Comparison of ENCODE assay signal across 1 cellular context in the genomic region with DNA sequence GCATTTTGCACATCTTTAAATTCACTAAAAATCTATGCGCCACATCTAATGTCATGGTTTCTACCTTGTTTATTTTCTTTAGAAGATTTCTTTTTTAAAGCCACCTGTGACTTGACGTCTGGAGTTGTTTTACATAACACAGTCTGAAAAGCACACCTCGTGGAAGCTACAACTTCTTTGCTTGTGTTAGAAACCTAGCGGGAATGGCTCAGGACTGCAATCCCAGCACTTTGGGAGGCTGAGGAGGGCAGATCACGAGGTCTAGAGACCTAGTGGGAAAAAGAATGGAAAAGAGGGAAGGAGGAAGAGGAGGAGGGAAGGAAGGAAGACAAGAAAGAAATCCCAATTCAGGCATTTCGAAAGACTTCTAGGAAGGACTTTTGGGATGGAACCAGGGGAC.
TF ChIP-seq lines count a peak whose summit lies in the region.

No MANE protein-coding gene starts in this region.

TF ChIP-seq in IMR-90, 13 proteins besides CTCF, POLR2A, EP300 and RAD21 (continued from another document):
- TF ChIP-seq, protein P1, sequence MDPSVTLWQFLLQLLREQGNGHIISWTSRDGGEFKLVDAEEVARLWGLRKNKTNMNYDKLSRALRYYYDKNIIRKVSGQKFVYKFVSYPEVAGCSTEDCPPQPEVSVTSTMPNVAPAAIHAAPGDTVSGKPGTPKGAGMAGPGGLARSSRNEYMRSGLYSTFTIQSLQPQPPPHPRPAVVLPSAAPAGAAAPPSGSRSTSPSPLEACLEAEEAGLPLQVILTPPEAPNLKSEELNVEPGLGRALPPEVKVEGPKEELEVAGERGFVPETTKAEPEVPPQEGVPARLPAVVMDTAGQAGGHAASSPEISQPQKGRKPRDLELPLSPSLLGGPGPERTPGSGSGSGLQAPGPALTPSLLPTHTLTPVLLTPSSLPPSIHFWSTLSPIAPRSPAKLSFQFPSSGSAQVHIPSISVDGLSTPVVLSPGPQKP (IDR thresholded peaks at IDR 0.05; ENCODE audit: borderline replicate concordance, low read depth, low read length): no peak
- TF ChIP-seq, protein P2, sequence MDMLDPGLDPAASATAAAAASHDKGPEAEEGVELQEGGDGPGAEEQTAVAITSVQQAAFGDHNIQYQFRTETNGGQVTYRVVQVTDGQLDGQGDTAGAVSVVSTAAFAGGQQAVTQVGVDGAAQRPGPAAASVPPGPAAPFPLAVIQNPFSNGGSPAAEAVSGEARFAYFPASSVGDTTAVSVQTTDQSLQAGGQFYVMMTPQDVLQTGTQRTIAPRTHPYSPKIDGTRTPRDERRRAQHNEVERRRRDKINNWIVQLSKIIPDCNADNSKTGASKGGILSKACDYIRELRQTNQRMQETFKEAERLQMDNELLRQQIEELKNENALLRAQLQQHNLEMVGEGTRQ (IDR thresholded peaks at IDR 0.05; ENCODE audit: low read depth, low read length): no peak
- no peak for TF ChIP-seq MAZ (IDR thresholded peaks at IDR 0.05; ENCODE audit: borderline replicate concordance, low read depth, low read length)
- no peak for TF ChIP-seq FOS (IDR thresholded peaks at IDR 0.05; ENCODE audit: low read depth, low read length)
- TF ChIP-seq MXI1 (IDR thresholded peaks at IDR 0.05; ENCODE audit: borderline replicate concordance, low read depth, low read length): no peak
- no peak for TF ChIP-seq NFE2L2 (IDR thresholded peaks at IDR 0.05; ENCODE audit: low read depth, low read length)
- no peak for TF ChIP-seq CHD1 (IDR thresholded peaks at IDR 0.05; ENCODE audit: low read depth, low read length)
- no peak for TF ChIP-seq SMC3 (IDR thresholded peaks at IDR 0.05; ENCODE audit: low read depth, low read length)
- TF ChIP-seq RCOR1 (IDR thresholded peaks at IDR 0.05; ENCODE audit: insufficient replicate concordance, low read length): no peak
- no peak for TF ChIP-seq RFX5 (IDR thresholded peaks at IDR 0.05; ENCODE audit: low read depth, low read length)
